1 cellular context compared by ENCODE assay signal in genomic region chr1:232439011-232439410, GRCh38.
TF ChIP-seq lines count a peak whose summit lies in the region.

No MANE protein-coding gene starts in this region.

TF ChIP-seq in WTC11, 78 proteins besides CTCF, POLR2A, EP300 and RAD21 (continued from another document):
- TF ChIP-seq, protein P1, sequence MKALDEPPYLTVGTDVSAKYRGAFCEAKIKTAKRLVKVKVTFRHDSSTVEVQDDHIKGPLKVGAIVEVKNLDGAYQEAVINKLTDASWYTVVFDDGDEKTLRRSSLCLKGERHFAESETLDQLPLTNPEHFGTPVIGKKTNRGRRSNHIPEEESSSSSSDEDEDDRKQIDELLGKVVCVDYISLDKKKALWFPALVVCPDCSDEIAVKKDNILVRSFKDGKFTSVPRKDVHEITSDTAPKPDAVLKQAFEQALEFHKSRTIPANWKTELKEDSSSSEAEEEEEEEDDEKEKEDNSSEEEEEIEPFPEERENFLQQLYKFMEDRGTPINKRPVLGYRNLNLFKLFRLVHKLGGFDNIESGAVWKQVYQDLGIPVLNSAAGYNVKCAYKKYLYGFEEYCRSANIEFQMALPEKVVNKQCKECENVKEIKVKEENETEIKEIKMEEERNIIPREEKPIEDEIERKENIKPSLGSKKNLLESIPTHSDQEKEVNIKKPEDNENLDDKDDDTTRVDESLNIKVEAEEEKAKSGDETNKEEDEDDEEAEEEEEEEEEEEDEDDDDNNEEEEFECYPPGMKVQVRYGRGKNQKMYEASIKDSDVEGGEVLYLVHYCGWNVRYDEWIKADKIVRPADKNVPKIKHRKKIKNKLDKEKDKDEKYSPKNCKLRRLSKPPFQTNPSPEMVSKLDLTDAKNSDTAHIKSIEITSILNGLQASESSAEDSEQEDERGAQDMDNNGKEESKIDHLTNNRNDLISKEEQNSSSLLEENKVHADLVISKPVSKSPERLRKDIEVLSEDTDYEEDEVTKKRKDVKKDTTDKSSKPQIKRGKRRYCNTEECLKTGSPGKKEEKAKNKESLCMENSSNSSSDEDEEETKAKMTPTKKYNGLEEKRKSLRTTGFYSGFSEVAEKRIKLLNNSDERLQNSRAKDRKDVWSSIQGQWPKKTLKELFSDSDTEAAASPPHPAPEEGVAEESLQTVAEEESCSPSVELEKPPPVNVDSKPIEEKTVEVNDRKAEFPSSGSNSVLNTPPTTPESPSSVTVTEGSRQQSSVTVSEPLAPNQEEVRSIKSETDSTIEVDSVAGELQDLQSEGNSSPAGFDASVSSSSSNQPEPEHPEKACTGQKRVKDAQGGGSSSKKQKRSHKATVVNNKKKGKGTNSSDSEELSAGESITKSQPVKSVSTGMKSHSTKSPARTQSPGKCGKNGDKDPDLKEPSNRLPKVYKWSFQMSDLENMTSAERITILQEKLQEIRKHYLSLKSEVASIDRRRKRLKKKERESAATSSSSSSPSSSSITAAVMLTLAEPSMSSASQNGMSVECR (CRISPR knock-in tag; IDR thresholded peaks at IDR 0.05; ENCODE audit: borderline replicate concordance), result no peak
- TF ChIP-seq FOXP1 (CRISPR knock-in tag; IDR thresholded peaks at IDR 0.05; ENCODE audit: borderline replicate concordance) (no peak), ATF1 (CRISPR knock-in tag; IDR thresholded peaks at IDR 0.05) (no peak), EMX1 (CRISPR knock-in tag; IDR thresholded peaks at IDR 0.05) (no peak), TCF7 (CRISPR knock-in tag; IDR thresholded peaks at IDR 0.05; ENCODE audit: low read depth) (no peak), NFATC4 (CRISPR knock-in tag; IDR thresholded peaks at IDR 0.05) (no peak), ZNF317 (CRISPR knock-in tag; IDR thresholded peaks at IDR 0.05; ENCODE audit: borderline replicate concordance, low read depth) (no peak)
